In the genomic region with DNA sequence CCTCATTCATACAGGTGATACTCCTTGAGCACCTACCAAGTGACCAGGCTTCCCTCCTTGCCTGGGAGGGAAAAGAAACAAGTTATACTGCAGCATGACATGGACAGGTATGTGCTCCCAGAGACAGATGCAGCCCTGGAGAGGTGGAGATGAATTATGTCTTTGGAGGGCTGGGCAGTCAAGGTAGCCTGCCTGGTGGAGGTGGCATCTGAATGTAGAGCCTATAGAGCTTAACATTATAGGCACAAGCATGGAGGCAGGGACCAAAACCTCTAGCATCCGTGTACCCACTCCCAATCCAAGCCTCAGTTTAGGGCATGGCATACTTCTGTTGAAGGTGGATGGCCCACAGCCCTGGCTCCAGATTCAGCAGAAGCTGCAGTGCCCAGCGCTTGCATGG, we compare ENCODE assay signal across 24 cellular contexts.
DNase-seq lines count a peak whose midpoint lies in the region; ATAC-seq, FAIRE-seq and TF ChIP-seq lines count a peak whose summit lies in the region.
"Had no signal": no experiment of that assay in that cellular context is flagged by ENCODE, and none has a peak within 500 bp of the region (broad histone marks: within the 10 kb centered on the region; RNA-seq: fewer than 3 reads in every experiment).

No MANE protein-coding gene starts in this region.

- no peak overlapping the region for H2BK20ac ChIP-seq in H9 (ENCODE audit: low read depth, low read length, poor library complexity, severe bottlenecking)

- intact Hi-C loops in A673 (cut with micrococcal nuclease; ENCODE audit: unreplicated experiment), result no loop called here
- intact Hi-C loops in K562 (cut with micrococcal nuclease), result loop anchor here (10.0 kb wide), 1 partner anchor 245 kb away; no protein-coding TSS in a partner anchor

- 0% methylated on average over 2 of the region's 2 CpGs for WGBS in K562 (ENCODE audit: insufficient coverage, low coverage, missing lambda C conversion rate)
- WGBS in mesenchymal stem cell, result 58% methylated on average over 2 of the region's 2 CpGs
- no CpG with 5 or more reads among the region's 2 CpGs for WGBS in neuronal stem cell (ENCODE audit: extremely low coverage in 2 of 2, insufficient read length in 2 of 2, insufficient replicate concordance in 1 of 2), 2 donors
- no CpG with 5 or more reads among the region's 2 CpGs for WGBS in H9 (ENCODE audit: extremely low coverage, insufficient read length, low lambda C conversion rate)

- H2BK12ac ChIP-seq in mesenchymal stem cell (ENCODE audit: low read length in 2 of 2) (no peak overlapping the region), neuronal stem cell (ENCODE audit: low read length) (no peak overlapping the region), H9 (ENCODE audit: insufficient read length, low read depth, low read length) (no peak overlapping the region)

- TF ChIP-seq POLR2A in K562 (conservative IDR thresholded peaks at IDR 0.05), result no peak

- H4K20me1 ChIP-seq in K562 (replicated peaks; ENCODE audit: control insufficient read depth, insufficient read depth, low read length), result no peaks in the 10 kb centered on the region
- H4K20me1 ChIP-seq in H9 (ENCODE audit: control insufficient read depth, insufficient read depth, insufficient read length), result no peaks in the 10 kb centered on the region
- H4K20me1 ChIP-seq: BLaER1 treated with 17β-estradiol and CSF1 and Interleukin-3, amounts not matched to agents 10 nM and 100 nM had no signal

- peaks cover 35 to 43% of the 10 kb centered on the region in 2 experiments for H3K4me1 Mint-ChIP-seq in H9
- H3K4me1 Mint-ChIP-seq: B cell had no signal

- H3K14ac ChIP-seq in mesenchymal stem cell (ENCODE audit: low read length in 2 of 2) (no peak overlapping the region), neuronal stem cell (ENCODE audit: low read length) (no peak overlapping the region), H9 (ENCODE audit: insufficient read depth, low read length) (no peak overlapping the region; the same call in 1 of the 2 replicates)

- no peak for TF ChIP-seq RAD21 in K562 (CRISPR knock-in tag; conservative IDR thresholded peaks at IDR 0.05 in 1 of 2, IDR thresholded peaks at IDR 0.05 in 1 of 2)

- peaks cover 29% of the 10 kb centered on the region for H3K4me1 ChIP-seq in A673 (ENCODE audit: insufficient read depth, low read length, poor library complexity, severe bottlenecking)
- H3K4me1 ChIP-seq in K562 (replicated peaks in 1 of 2; ENCODE audit: control insufficient read depth in 2 of 2, insufficient read depth in 2 of 2, low read length in 2 of 2), result no peaks in the 10 kb centered on the region
- no peaks in the 10 kb centered on the region for H3K4me1 ChIP-seq in mesenchymal stem cell (ENCODE audit: control insufficient read depth, insufficient read depth, low read depth, low read length)
- H3K4me1 ChIP-seq in neuronal stem cell (ENCODE audit: control insufficient read depth in 2 of 2, insufficient read depth in 1 of 2, low read depth in 1 of 2, low read length in 2 of 2), result peaks cover 0 to 8% of the 10 kb centered on the region in 2 donors
- H3K4me1 ChIP-seq in H9 (ENCODE audit: insufficient read depth, low read length), result peaks cover 15% of the 10 kb centered on the region
- H3K4me1 ChIP-seq: Caco-2 had no signal

- TF ChIP-seq CTCF in A673 (conservative IDR thresholded peaks at IDR 0.05; ENCODE audit: low read depth, low read length), result no peak
- no peak for TF ChIP-seq CTCF in K562 (IDR thresholded peaks at IDR 0.05 in 2 of 3, conservative IDR thresholded peaks at IDR 0.05 in 1 of 3; ENCODE audit: insufficient read depth in 2 of 3, low read depth in 1 of 3, low read length in 3 of 3)
- TF ChIP-seq CTCF in H9 (conservative IDR thresholded peaks at IDR 0.05), result no peak

- POLR2A ChIA-PET in A673 (lab: Charles Lee; ENCODE audit: low non-redundant PET), result no interaction called here
- POLR2A ChIA-PET in K562 (lab: Yijun Ruan, JAX), result no interaction called here
- POLR2A ChIA-PET in HEK293T (lab: Yijun Ruan, JAX), result no interaction called here

- no peak for TF ChIP-seq EP300 in K562 (IDR thresholded peaks at IDR 0.05; ENCODE audit: low read length)

- H3K4ac ChIP-seq in mesenchymal stem cell (ENCODE audit: low read depth in 1 of 2, low read length in 2 of 2), result no peak overlapping the region
- H3K4ac ChIP-seq in neuronal stem cell (ENCODE audit: low read length), result no peak overlapping the region
- H3K4ac ChIP-seq in H9 (ENCODE audit: low read depth, low read length), result no peak overlapping the region

- H3K9ac ChIP-seq in K562 (ENCODE audit: insufficient read depth in 1 of 2, low read depth in 2 of 2, low read length in 2 of 2), result no peak overlapping the region
- no peak overlapping the region for H3K9ac ChIP-seq in mesenchymal stem cell (ENCODE audit: low read length)
- no peak overlapping the region for H3K9ac ChIP-seq in neuronal stem cell (ENCODE audit: low read depth, low read length, poor library complexity)
- no peak overlapping the region for H3K9ac ChIP-seq in H9 (ENCODE audit: extremely low read depth, insufficient read length, low read length)
- H3K9ac ChIP-seq: BLaER1 treated with 17β-estradiol and CSF1 and Interleukin-3, amounts not matched to agents 10 nM and 100 nM had no signal

- no peak for FAIRE-seq in K562 (lab: Jason Lieb, UNC)
- FAIRE-seq: A204.1, D721Med, G401.6, GM12891, GM19239 had no signal

- H3K79me1 ChIP-seq in mesenchymal stem cell (replicated peaks; ENCODE audit: low read length, poor library complexity, severe bottlenecking) (no peaks in the 10 kb centered on the region), neuronal stem cell (ENCODE audit: low read depth, low read length) (peaks cover 2% of the 10 kb centered on the region), H9 (ENCODE audit: insufficient read depth, low read depth, low read length, poor library complexity, severe bottlenecking) (no peaks in the 10 kb centered on the region)

- H4K5ac ChIP-seq in H9 (ENCODE audit: insufficient read length, low read depth, low read length), result no peak overlapping the region

- H2BK15ac ChIP-seq in mesenchymal stem cell (ENCODE audit: low read depth, poor library complexity, severe bottlenecking) (no peak overlapping the region), neuronal stem cell (ENCODE audit: low read length) (no peak overlapping the region), H9 (ENCODE audit: low read depth, low read length) (no peak overlapping the region)

- in situ Hi-C loops in K562 (cut with MboI), result no loop called here

- H3K4me3 Mint-ChIP-seq in H9, result no peak overlapping the region
- H3K4me3 Mint-ChIP-seq: B cell; CD4-positive, alpha-beta T cell; CD8-positive, alpha-beta T cell had no signal

- no peaks in the 10 kb centered on the region for H3K9me3 Mint-ChIP-seq in H9
- H3K9me3 Mint-ChIP-seq: CD4-positive, alpha-beta T cell; CD8-positive, alpha-beta T cell had no signal

- H3K36me3 ChIP-seq in A673 (ENCODE audit: insufficient read depth, low read length, poor library complexity, severe bottlenecking) (no peaks in the 10 kb centered on the region), K562 (ENCODE audit: control insufficient read depth, insufficient read depth, low read length) (no peaks in the 10 kb centered on the region), mesenchymal stem cell (ENCODE audit: control insufficient read depth in 1 of 2, insufficient read depth in 2 of 2, low read depth in 1 of 2, low read length in 2 of 2) (no peaks in the 10 kb centered on the region), neuronal stem cell (replicated peaks in 1 of 2; ENCODE audit: control insufficient read depth in 2 of 2, insufficient read depth in 2 of 2, low read length in 2 of 2) (no peaks in the 10 kb centered on the region)
- H3K36me3 ChIP-seq: BLaER1 treated with 17β-estradiol and CSF1 and Interleukin-3, amounts not matched to agents 10 nM and 100 nM had no signal

- H3K4me3 ChIP-seq in A673 (ENCODE audit: low read depth, low read length, poor library complexity, severe bottlenecking), result no peak overlapping the region
- no peak overlapping the region for H3K4me3 ChIP-seq in K562
- no peak overlapping the region for H3K4me3 ChIP-seq in mesenchymal stem cell (ENCODE audit: insufficient read depth in 1 of 2, low read depth in 1 of 2, low read length in 2 of 2)
- H3K4me3 ChIP-seq in neuronal stem cell (ENCODE audit: low read length in 2 of 2), result no peak overlapping the region
- H3K4me3 ChIP-seq: BLaER1 treated with 17β-estradiol and CSF1 and Interleukin-3, amounts not matched to agents 10 nM and 100 nM had no signal

- H2BK120ac ChIP-seq in mesenchymal stem cell (ENCODE audit: low read depth, low read length), result no peak overlapping the region
- H2BK120ac ChIP-seq in neuronal stem cell (ENCODE audit: low read depth, low read length), result no peak overlapping the region
- no peak overlapping the region for H2BK120ac ChIP-seq in H9 (ENCODE audit: low read depth, low read length, poor library complexity, severe bottlenecking)

- H3K27ac Mint-ChIP-seq in H9, result no peak overlapping the region
- H3K27ac Mint-ChIP-seq: B cell; CD4-positive, alpha-beta T cell; CD8-positive, alpha-beta T cell had no signal

- H3K27ac ChIP-seq in A673 (ENCODE audit: low read depth, low read length, poor library complexity, severe bottlenecking) (peak overlapping the region; percentile 64), K562 (ENCODE audit: extremely low read depth, low read depth, low read length) (no peak overlapping the region), mesenchymal stem cell (ENCODE audit: low read length, poor library complexity, severe bottlenecking) (no peak overlapping the region), neuronal stem cell (replicated peaks; ENCODE audit: low read length) (no peak overlapping the region), H9 (ENCODE audit: insufficient read length, low read depth, low read length) (no peak overlapping the region)
- H3K27ac ChIP-seq: BLaER1 treated with 17β-estradiol and CSF1 and Interleukin-3, amounts not matched to agents 10 nM and 100 nM; C4-2B had no signal

- H2BK5ac ChIP-seq in mesenchymal stem cell (ENCODE audit: low read depth, low read length, poor library complexity, severe bottlenecking) (no peak overlapping the region), neuronal stem cell (ENCODE audit: low read length) (no peak overlapping the region), H9 (ENCODE audit: insufficient read length, low read length) (no peak overlapping the region)

- no peak overlapping the region for H3K18ac ChIP-seq in mesenchymal stem cell (ENCODE audit: low read depth in 1 of 2, low read length in 2 of 2)
- peak overlapping the region; percentile 21 for H3K18ac ChIP-seq in neuronal stem cell (ENCODE audit: low read length)
- no peak overlapping the region for H3K18ac ChIP-seq in H9 (ENCODE audit: insufficient read length, low read depth, low read length)

- CTCF ChIA-PET in A673 (lab: Charles Lee) (no interaction called here), K562 (lab: Yijun Ruan, JAX; ENCODE audit: low intra/inter-chr PET ratio) (no interaction called here), HEK293T (lab: Yijun Ruan, JAX) (no interaction called here)

- H3K79me2 ChIP-seq in K562 (ENCODE audit: control insufficient read depth, insufficient read depth, low read length), result no peaks in the 10 kb centered on the region
- H3K79me2 ChIP-seq in H9 (ENCODE audit: insufficient read depth, low read length), result no peaks in the 10 kb centered on the region

- H4K8ac ChIP-seq in mesenchymal stem cell (ENCODE audit: low read length), result peak overlapping the region; percentile 19
- no peak overlapping the region for H4K8ac ChIP-seq in neuronal stem cell (ENCODE audit: low read depth, low read length)
- H4K8ac ChIP-seq in H9 (replicated peaks; ENCODE audit: insufficient read length, low read depth, low read length), result no peak overlapping the region

- H3K27me3 ChIP-seq in A673 (replicated peaks; ENCODE audit: insufficient read depth, low read depth, low read length, poor library complexity) (no peaks in the 10 kb centered on the region), K562 (ENCODE audit: control insufficient read depth in 2 of 2, insufficient read depth in 2 of 2, low read length in 2 of 2) (peaks cover 0 to 14% of the 10 kb centered on the region in 2 experiments; a peak in 1 of 5 replicates), mesenchymal stem cell (ENCODE audit: control insufficient read depth in 1 of 2, insufficient read depth in 1 of 2, low read length in 2 of 2) (peaks cover 0 to 31% of the 10 kb centered on the region in 2 experiments), neuronal stem cell (ENCODE audit: control insufficient read depth in 3 of 3, insufficient read depth in 3 of 3, low read depth in 1 of 3, low read length in 3 of 3) (no peaks in the 10 kb centered on the region), H9 (ENCODE audit: insufficient read depth, low read length) (no peaks in the 10 kb centered on the region)
- H3K27me3 ChIP-seq: BLaER1 treated with 17β-estradiol and CSF1 and Interleukin-3, amounts not matched to agents 10 nM and 100 nM had no signal

- H3K23me2 ChIP-seq in H9 (ENCODE audit: insufficient read length, low read depth, low read length, poor library complexity, severe bottlenecking), result no peaks in the 10 kb centered on the region

- H3K23ac ChIP-seq in mesenchymal stem cell (ENCODE audit: low read length in 2 of 2) (no peak overlapping the region), neuronal stem cell (ENCODE audit: low read depth, low read length, poor library complexity) (no peak overlapping the region), H9 (ENCODE audit: insufficient read length, low read depth, low read length) (no peak overlapping the region)

- peaks cover 5% of the 10 kb centered on the region for H3K27me3 Mint-ChIP-seq in H9 (ENCODE audit: low read depth)

- H3K9me3 ChIP-seq in A673 (ENCODE audit: low read depth, low read length, poor library complexity, severe bottlenecking) (no peaks in the 10 kb centered on the region), K562 (replicated peaks; ENCODE audit: control insufficient read depth, insufficient read depth, low read depth, low read length) (no peaks in the 10 kb centered on the region), mesenchymal stem cell (ENCODE audit: control insufficient read depth, low read length) (no peaks in the 10 kb centered on the region), neuronal stem cell (replicated peaks in 1 of 2; ENCODE audit: control insufficient read depth in 2 of 2, insufficient read depth in 1 of 2, low read depth in 1 of 2, low read length in 2 of 2) (no peaks in the 10 kb centered on the region), H9 (ENCODE audit: control insufficient read depth, low read depth, low read length) (no peaks in the 10 kb centered on the region)
- H3K9me3 ChIP-seq: BLaER1 treated with 17β-estradiol and CSF1 and Interleukin-3, amounts not matched to agents 10 nM and 100 nM; Caco-2 had no signal

- no peaks in the 10 kb centered on the region for H3K36me3 Mint-ChIP-seq in H9 (ENCODE audit: insufficient read depth in 1 of 3, low read depth in 3 of 3)
- H3K36me3 Mint-ChIP-seq: CD8-positive, alpha-beta T cell had no signal

- no peaks in the 10 kb centered on the region for H3K9me1 ChIP-seq in K562 (ENCODE audit: control insufficient read depth, insufficient read depth, low read length)

- BruUV-seq in A673 (replicated peaks; lab: Mats Ljungman, UMichigan) (no TSS peak), K562 (replicated peaks; lab: Mats Ljungman, UMichigan) (no TSS peak)

- H4K91ac ChIP-seq in mesenchymal stem cell (ENCODE audit: low read length) (no peak overlapping the region), neuronal stem cell (ENCODE audit: low read depth, low read length, poor library complexity) (no peak overlapping the region), H9 (ENCODE audit: insufficient read length, low read depth, low read length) (no peak overlapping the region)

- ATAC-seq in K562 (no peak), HG03159 (IDR thresholded peaks at IDR 0.05; ENCODE audit: unreplicated experiment) (no peak)
- ATAC-seq: CD8-positive, alpha-beta T cell had no signal

- H2AK5ac ChIP-seq in mesenchymal stem cell (ENCODE audit: low read length, severe bottlenecking), result no peak overlapping the region
- no peak overlapping the region for H2AK5ac ChIP-seq in neuronal stem cell (ENCODE audit: low read depth, low read length)
- no peak overlapping the region for H2AK5ac ChIP-seq in H9 (ENCODE audit: insufficient read length, low read length)

- DNase-seq in A673 (ENCODE audit: low spot score), result no peak
- no peak for DNase-seq in K562 (ENCODE audit: extremely low read depth in 1 of 4, low spot score in 3 of 4)
- no peak for DNase-seq in mesenchymal stem cell
- DNase-seq in neuronal stem cell (ENCODE audit: low spot score), result no peak
- no peak for DNase-seq in NCI-H82 treated with DMSO at 0.1 percent for 48 hours (lab: John Stamatoyannopoulos, UW; ENCODE audit: unreplicated experiment)
- no peak for DNase-seq in HEK293T (ENCODE audit: extremely low spot score)
- DNase-seq in H9, result no peak
- DNase-seq: 8988T; AML-193; Caco-2; Calu3; CD4-positive, alpha-beta T cell; CD8-positive, alpha-beta T cell; DMS79 treated with DMSO at 0.1 percent for 48 hours; GF-D8 had no signal

- no peak overlapping the region for H3T11ph ChIP-seq in H9 (ENCODE audit: low read length)

- no peak overlapping the region for H3K56ac ChIP-seq in H9 (ENCODE audit: insufficient read length, low read depth, low read length)

- H2AFZ ChIP-seq in K562 (ENCODE audit: low read depth, low read length) (no peak overlapping the region), mesenchymal stem cell (ENCODE audit: low read depth, low read length) (no peak overlapping the region), neuronal stem cell (ENCODE audit: low read length) (no peak overlapping the region), H9 (ENCODE audit: low read length) (no peak overlapping the region)

- H3K4me2 ChIP-seq in K562 (ENCODE audit: insufficient read depth, low read length) (no peak overlapping the region), mesenchymal stem cell (ENCODE audit: low read length, poor library complexity, severe bottlenecking) (no peak overlapping the region), neuronal stem cell (ENCODE audit: insufficient read depth, low read length, poor library complexity, severe bottlenecking) (no peak overlapping the region), H9 (ENCODE audit: insufficient read depth, insufficient read length, low read length) (no peak overlapping the region)
- H3K4me2 ChIP-seq: BLaER1 treated with 17β-estradiol and CSF1 and Interleukin-3, amounts not matched to agents 10 nM and 100 nM had no signal
